Comparison of ENCODE assay signal across 1 cellular context in genomic region chr12:52870361-52871290, GRCh38.
TF ChIP-seq lines count a peak whose summit lies in the region.

No MANE protein-coding gene starts in this region.

TF ChIP-seq in IMR-90, 13 proteins besides CTCF, POLR2A, EP300 and RAD21 (continued from another document):
- TF ChIP-seq USF2 (IDR thresholded peaks at IDR 0.05; ENCODE audit: low read depth, low read length) = no peak
- TF ChIP-seq RFX5 (IDR thresholded peaks at IDR 0.05; ENCODE audit: low read depth, low read length) = no peak
- no peak for TF ChIP-seq NFE2L2 (IDR thresholded peaks at IDR 0.05; ENCODE audit: low read depth, low read length)
- TF ChIP-seq SMC3 (IDR thresholded peaks at IDR 0.05; ENCODE audit: low read depth, low read length) = peak; percentile 74
- peak; percentile 41; the same call in 1 of the 2 replicates for TF ChIP-seq MAZ (IDR thresholded peaks at IDR 0.05; ENCODE audit: borderline replicate concordance, low read depth, low read length)
- no peak for TF ChIP-seq RCOR1 (IDR thresholded peaks at IDR 0.05; ENCODE audit: insufficient replicate concordance, low read length)
- no peak for TF ChIP-seq FOS (IDR thresholded peaks at IDR 0.05; ENCODE audit: low read depth, low read length)
- TF ChIP-seq MXI1 (IDR thresholded peaks at IDR 0.05; ENCODE audit: borderline replicate concordance, low read depth, low read length) = no peak
- TF ChIP-seq CHD1 (IDR thresholded peaks at IDR 0.05; ENCODE audit: low read depth, low read length) = no peak
- no peak for TF ChIP-seq ELK1 (IDR thresholded peaks at IDR 0.05; ENCODE audit: borderline replicate concordance, low read depth, low read length)
- TF ChIP-seq BHLHE40 (IDR thresholded peaks at IDR 0.05; ENCODE audit: low read depth, low read length) = no peak
- TF ChIP-seq CEBPB (IDR thresholded peaks at IDR 0.05; ENCODE audit: low read depth, low read length) = no peak
